ENCODE assay signal across 9 cellular contexts in the genomic region with DNA sequence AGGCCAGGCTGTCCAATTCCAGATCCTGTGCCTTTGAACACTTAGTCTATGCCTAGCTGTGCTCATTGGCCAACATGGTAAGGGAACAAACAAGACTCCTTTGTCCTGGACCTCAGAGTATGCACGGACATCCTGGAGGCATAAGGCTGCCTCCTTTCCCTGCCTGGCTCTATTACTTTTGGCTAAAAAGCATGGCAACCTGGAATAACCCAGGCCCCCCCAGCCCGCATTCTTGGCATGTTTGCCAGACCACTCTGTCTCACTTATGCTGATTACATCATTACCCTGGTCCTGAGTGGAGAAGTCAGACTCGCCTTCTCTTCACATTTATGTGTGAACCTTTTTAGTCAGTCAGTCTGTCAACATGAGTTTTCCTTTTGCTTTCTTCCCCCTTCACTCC.
DNase-seq lines count a peak whose midpoint lies in the region; ATAC-seq and TF ChIP-seq lines count a peak whose summit lies in the region.
"Had no signal": no experiment of that assay in that cellular context is flagged by ENCODE, and none has a peak within 500 bp of the region (broad histone marks: within the 10 kb centered on the region; RNA-seq: fewer than 3 reads in every experiment).

No MANE protein-coding gene starts in this region.

- H3K4me3 ChIP-seq in RWPE2 (ENCODE audit: severe bottlenecking) (no peak overlapping the region), fibroblast of mammary gland (ENCODE audit: control insufficient read depth, low read depth, low read length) (no peak overlapping the region), skeletal muscle cell (ENCODE audit: low read depth, low read length) (no peak overlapping the region)

- no peak overlapping the region for H3K27ac ChIP-seq in RWPE2 (ENCODE audit: poor library complexity, severe bottlenecking)

- no peaks in the 10 kb centered on the region for H3K36me3 ChIP-seq in RWPE2 (ENCODE audit: low read depth)

- H3K9me3 ChIP-seq in RWPE2 (ENCODE audit: severe bottlenecking), result no peaks in the 10 kb centered on the region

- no peaks in the 10 kb centered on the region for H3K27me3 ChIP-seq in RWPE2 (ENCODE audit: insufficient read depth, poor library complexity, severe bottlenecking)

- peak; percentile 17; the same call in 2 of the 3 replicates for ATAC-seq in RWPE2 (ENCODE audit: low read depth)
- ATAC-seq: left lobe of liver had no signal

- no peak for TF ChIP-seq CTCF in RWPE2 (IDR thresholded peaks at IDR 0.05; ENCODE audit: poor library complexity, severe bottlenecking)
- TF ChIP-seq CTCF in fibroblast of mammary gland (conservative IDR thresholded peaks at IDR 0.05; ENCODE audit: control insufficient read depth, insufficient read depth, low read depth, low read length), result no peak

- peak; percentile 39 for DNase-seq in ELF-1 (ENCODE audit: low read depth, low spot score)
- DNase-seq in RWPE2 (ENCODE audit: low spot score), result no peak
- DNase-seq in fibroblast of mammary gland (ENCODE audit: low read depth), result peak; percentile 70
- DNase-seq in skeletal muscle cell (ENCODE audit: low read depth), result peak; percentile 54
- no peak for DNase-seq in middle frontal gyrus (ENCODE audit: extremely low spot score, low spot score)
- no peak for DNase-seq in NCI-H1417 treated with DMSO at 0.1 percent for 48 hours (lab: John Stamatoyannopoulos, UW)
- no peak for DNase-seq in NCI-H2107 (lab: John Stamatoyannopoulos, UW)
- DNase-seq in HUDEP-2 (lab: John Stamatoyannopoulos, UW; ENCODE audit: unreplicated experiment in 76 of 76), result no peak

- H3K4me1 ChIP-seq in RWPE2 (ENCODE audit: insufficient read depth, poor library complexity, severe bottlenecking), result no peaks in the 10 kb centered on the region

Comparison
In these comparisons a context has a peak if more than half of its experiments do, and no peak if none do; other contexts are left out.
1. DNase-seq: peak in ELF-1 (single experiment), fibroblast of mammary gland (single experiment) and skeletal muscle cell (single experiment); none in RWPE2 (single experiment), middle frontal gyrus (single experiment), NCI-H1417 treated with DMSO at 0.1 percent for 48 hours (single experiment), NCI-H2107 (single experiment) and HUDEP-2 (0 of 76).